Comparison of ENCODE assay signal across 7 cellular contexts in genomic region chr14:99946652-99947489, GRCh38.
A peak's percentile ranks its signal among the peaks of the same experiment; 100 is the strongest.
DNase-seq lines count a peak whose midpoint lies in the region; ATAC-seq and TF ChIP-seq lines count a peak whose summit lies in the region.

No MANE protein-coding gene starts in this region.

- H3F3A ChIP-seq in OCI-LY1 (ENCODE audit: insufficient read depth, low read length) = no peaks in the 10 kb centered on the region

- DNase-seq in activated T-helper 9 cell treated with anti-CD3 and anti-CD28 coated beads, Interleukin-2, amount 50 U/mL, for 16 hours (ENCODE audit: low read depth) = peak; percentile 37
- DNase-seq in heart right ventricle (peak in 1 of 2 donors; percentile 36), H4 (ENCODE audit: low spot score) (no peak)

- WGBS in heart right ventricle, 2 donors = 23 to 28% methylated on average over 33 of the region's 33 CpGs

- H2AFZ ChIP-seq in OCI-LY1 (ENCODE audit: low read length) = no peak overlapping the region

- no peak overlapping the region for H3K4me2 ChIP-seq in OCI-LY1 (ENCODE audit: low read length)

- H3K79me2 ChIP-seq in OCI-LY1 (ENCODE audit: insufficient read depth, low read length) = no peaks in the 10 kb centered on the region

- no peaks in the 10 kb centered on the region for H3K4me1 ChIP-seq in OCI-LY1 (ENCODE audit: insufficient read depth, low read length, severe bottlenecking)
- H3K4me1 ChIP-seq in heart right ventricle = peaks cover 0 to 17% (median 9%) of the 10 kb centered on the region in 9 donors
- peaks cover 8 to 33% (median 9%) of the 10 kb centered on the region in 3 donors for H3K4me1 ChIP-seq in skeletal muscle tissue (ENCODE audit: control insufficient read depth in 3 of 3, insufficient read depth in 3 of 3, low read length in 3 of 3)

- H3K4me3 ChIP-seq in OCI-LY1 (ENCODE audit: low read depth, low read length, poor library complexity, severe bottlenecking) = no peak overlapping the region
- H3K4me3 ChIP-seq in heart right ventricle = peak overlapping the region in 3 of 10 donors; percentile 15 to 29 (median 19)
- H3K4me3 ChIP-seq in skeletal muscle tissue (ENCODE audit: low read length in 3 of 3) = no peak overlapping the region

- no peaks in the 10 kb centered on the region for H4K20me1 ChIP-seq in OCI-LY1 (ENCODE audit: insufficient read depth, low read length)

- no peaks in the 10 kb centered on the region for H3K9me2 ChIP-seq in OCI-LY1 (ENCODE audit: low read depth, low read length)

- H3K9me3 ChIP-seq in OCI-LY1 (ENCODE audit: low read length) (no peaks in the 10 kb centered on the region), heart right ventricle (no peaks in the 10 kb centered on the region), skeletal muscle tissue (ENCODE audit: control insufficient read depth in 3 of 3, low read length in 3 of 3) (no peaks in the 10 kb centered on the region)

- peaks cover 6% of the 10 kb centered on the region; the same call in 1 of the 2 replicates for H3K27me3 ChIP-seq in OCI-LY1 (ENCODE audit: insufficient read depth, low read length)
- peaks cover 0 to 28% (median 13%) of the 10 kb centered on the region in 7 donors for H3K27me3 ChIP-seq in heart right ventricle
- H3K27me3 ChIP-seq in skeletal muscle tissue (ENCODE audit: control insufficient read depth in 3 of 3, insufficient read depth in 3 of 3, low read length in 3 of 3) = peaks cover 9 to 20% (median 14%) of the 10 kb centered on the region in 3 donors

- H3K27ac ChIP-seq in OCI-LY1 (ENCODE audit: low read depth, low read length, poor library complexity, severe bottlenecking) (no peak overlapping the region), heart right ventricle (no peak overlapping the region), skeletal muscle tissue (ENCODE audit: low read depth, low read length) (peak overlapping the region; percentile 20)

- ATAC-seq in GM18502 (IDR thresholded peaks at IDR 0.05; ENCODE audit: poor library complexity, unreplicated experiment) = peak; percentile 84
- peak; percentile 71 for ATAC-seq in HG02943 (IDR thresholded peaks at IDR 0.05; ENCODE audit: low read depth, unreplicated experiment)
- peak; percentile 50 to 77 (median 65) for ATAC-seq in heart right ventricle

- H3K36me3 ChIP-seq in OCI-LY1 (ENCODE audit: insufficient read depth, low read length) = no peaks in the 10 kb centered on the region
- H3K36me3 ChIP-seq in heart right ventricle = peaks cover 0 to 20% (median 0%) of the 10 kb centered on the region in 9 donors
- H3K36me3 ChIP-seq in skeletal muscle tissue (ENCODE audit: control insufficient read depth in 3 of 3, insufficient read depth in 3 of 3, low read length in 3 of 3) = peaks cover 8 to 12% (median 8%) of the 10 kb centered on the region in 3 donors

- no peak overlapping the region for H3K9ac ChIP-seq in OCI-LY1 (ENCODE audit: low read length)
- H3K9ac ChIP-seq in skeletal muscle tissue (ENCODE audit: low read depth in 1 of 3, low read length in 3 of 3) = peak overlapping the region in 2 of 3 donors; percentile 23 to 40

- intact Hi-C loops in heart right ventricle (cut with DNase I) = no loop called here

- TF ChIP-seq CTCF in OCI-LY1 (IDR thresholded peaks at IDR 0.05; ENCODE audit: low read length) (peak; percentile 92), heart right ventricle (IDR thresholded peaks at IDR 0.05) (peak; percentile 80 to 93 (median 88))
